In the genomic region with DNA sequence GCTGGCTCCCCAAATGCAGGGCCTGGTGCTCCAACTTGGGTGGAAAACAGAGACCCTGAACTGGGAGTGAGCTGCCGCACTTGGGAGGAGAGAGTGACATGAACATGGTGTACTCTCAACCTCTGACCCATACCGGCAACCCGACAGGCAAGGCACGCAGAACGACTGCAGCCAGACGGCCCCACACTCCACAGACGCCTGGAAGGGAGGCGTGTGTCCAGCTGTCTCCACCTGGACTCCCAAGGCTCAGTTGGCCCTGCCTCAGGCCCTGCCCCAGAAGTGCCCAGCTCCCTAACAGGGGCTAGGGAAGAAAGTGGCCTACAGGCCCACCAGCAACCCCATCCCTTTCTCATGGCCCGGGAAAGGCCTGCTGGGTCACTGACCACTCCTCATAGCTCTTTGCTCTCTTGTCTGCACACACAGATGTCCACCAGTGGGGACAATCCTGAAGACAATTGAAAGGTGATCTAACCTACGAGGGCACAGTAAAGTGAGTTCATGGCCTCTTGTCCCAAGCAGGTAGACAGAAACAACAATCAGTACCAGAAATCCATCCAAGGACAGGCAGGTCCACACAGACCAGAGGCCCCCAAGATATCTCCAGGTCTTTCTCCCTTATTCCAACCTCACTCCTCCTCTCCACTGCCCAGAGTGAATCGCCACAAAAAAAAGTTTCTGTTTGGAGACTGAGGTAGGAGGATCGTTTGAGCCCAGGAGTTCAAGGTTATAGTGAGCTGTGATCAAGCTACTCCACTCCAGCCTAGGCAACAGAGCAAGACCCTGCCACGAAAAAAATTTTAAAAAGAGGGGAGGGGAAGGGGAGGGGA, we compare ENCODE assay signal across 15 cellular contexts. TPM values are rescaled to one million over a fixed set of nuclear protein-coding genes. Genes with fewer than 3 reads are reported as not detected.
DNase-seq lines count a peak whose midpoint lies in the region; ATAC-seq, FAIRE-seq and TF ChIP-seq lines count a peak whose summit lies in the region.
"Had no signal": no experiment of that assay in that cellular context is flagged by ENCODE, and none has a peak within 500 bp of the region (broad histone marks: within the 10 kb centered on the region; RNA-seq: fewer than 3 reads in every experiment).

No MANE protein-coding gene starts in this region.

- no peak for TF ChIP-seq EP300 in sigmoid colon (IDR thresholded peaks at IDR 0.05)

- DNase-seq in GM12892 (ENCODE audit: insufficient read length) (no peak), left ventricle myocardium inferior (no peak), sigmoid colon (peak; percentile 79), AG20443 (ENCODE audit: low spot score) (no peak), DMS 273 (lab: John Stamatoyannopoulos, UW; ENCODE audit: unreplicated experiment) (no peak), urothelium cell line (ENCODE audit: low spot score) (no peak), EL (no peak)
- no peak for DNase-seq in activated CD8-positive, alpha-beta T cell treated with anti-CD3 and anti-CD28 coated beads, Interleukin-2, amount 10 ng/mL, durations not matched to agents 7 days and 5 days
- DNase-seq: activated CD4-positive, alpha-beta T cell treated with anti-CD3 and anti-CD28 coated beads, Interleukin-2, amount 50 U/mL, for 4 hours; foreskin melanocyte; MG63; NCI-H524 treated with DMSO at 0.1 percent for 48 hours had no signal

- intact Hi-C loops in left ventricle myocardium inferior (cut with micrococcal nuclease), result no loop called here
- intact Hi-C loops in sigmoid colon (cut with DNase I), result no loop called here

- FAIRE-seq in GM12892 (lab: Jason Lieb, UNC) (peak; percentile 9), urothelium cell line (lab: Jason Lieb, UNC) (no peak)

- no peak overlapping the region for H3K4me3 Mint-ChIP-seq in activated CD8-positive, alpha-beta T cell treated with anti-CD3 and anti-CD28 coated beads, Interleukin-2, amount 10 ng/mL, durations not matched to agents 7 days and 5 days
- H3K4me3 Mint-ChIP-seq: memory B cell had no signal

- no peak for ATAC-seq in activated CD8-positive, alpha-beta T cell treated with anti-CD3 and anti-CD28 coated beads, Interleukin-2, amount 10 ng/mL, durations not matched to agents 7 days and 5 days

- H3K4me1 ChIP-seq in left ventricle myocardium inferior (peaks cover 91% of the 10 kb centered on the region), sigmoid colon (peaks cover 0 to 62% (median 48%) of the 10 kb centered on the region in 4 donors)

- H3K9me3 ChIP-seq in left ventricle myocardium inferior (replicated peaks) (no peaks in the 10 kb centered on the region), sigmoid colon (no peaks in the 10 kb centered on the region)
- H3K9me3 ChIP-seq: MG63, SJSA1 had no signal

- H3K27me3 ChIP-seq in left ventricle myocardium inferior (ENCODE audit: low read depth), result no peaks in the 10 kb centered on the region
- H3K27me3 ChIP-seq in sigmoid colon, result no peaks in the 10 kb centered on the region
- H3K27me3 ChIP-seq: cardiac muscle cell, MG63, SJSA1 had no signal

- WGBS in sigmoid colon, 2 donors, result 73 to 77% methylated on average over 13 of the region's 13 CpGs

- H3K9me3 Mint-ChIP-seq in activated CD8-positive, alpha-beta T cell treated with anti-CD3 and anti-CD28 coated beads, Interleukin-2, amount 10 ng/mL, durations not matched to agents 7 days and 5 days (ENCODE audit: insufficient read depth), result no peaks in the 10 kb centered on the region
- H3K9me3 Mint-ChIP-seq: memory B cell had no signal

- H3K4me3 ChIP-seq in left ventricle myocardium inferior (no peak overlapping the region), sigmoid colon (no peak overlapping the region)
- H3K4me3 ChIP-seq: cardiac muscle cell, MG63, SJSA1 had no signal

- H3K4me1 Mint-ChIP-seq in activated CD8-positive, alpha-beta T cell treated with anti-CD3 and anti-CD28 coated beads, Interleukin-2, amount 10 ng/mL, durations not matched to agents 7 days and 5 days (ENCODE audit: low read depth), result peaks cover 64% of the 10 kb centered on the region

- H3K36me3 ChIP-seq in left ventricle myocardium inferior (no peaks in the 10 kb centered on the region), sigmoid colon (no peaks in the 10 kb centered on the region)
- H3K36me3 ChIP-seq: cardiac muscle cell had no signal

- TF ChIP-seq CTCF in left ventricle myocardium inferior (IDR thresholded peaks at IDR 0.05; ENCODE audit: borderline replicate concordance), result no peak
- TF ChIP-seq CTCF in sigmoid colon (IDR thresholded peaks at IDR 0.05), result no peak

- no peaks in the 10 kb centered on the region for H3K27me3 Mint-ChIP-seq in activated CD8-positive, alpha-beta T cell treated with anti-CD3 and anti-CD28 coated beads, Interleukin-2, amount 10 ng/mL, durations not matched to agents 7 days and 5 days (ENCODE audit: low read depth)
- H3K27me3 Mint-ChIP-seq: memory B cell had no signal

- H3K27ac Mint-ChIP-seq in activated CD8-positive, alpha-beta T cell treated with anti-CD3 and anti-CD28 coated beads, Interleukin-2, amount 10 ng/mL, durations not matched to agents 7 days and 5 days, result peak overlapping the region; percentile 67
- H3K27ac Mint-ChIP-seq: memory B cell had no signal

- POLR2A ChIA-PET in activated CD8-positive, alpha-beta T cell treated with anti-CD3 and anti-CD28 coated beads, Interleukin-2, amount 10 ng/mL, durations not matched to agents 7 days and 5 days (lab: Charles Lee), result interaction anchor here (1.2 kb wide), 1 partner anchor 51 kb away, joined by 3 read pairs; no protein-coding TSS in a partner anchor

- TF ChIP-seq POLR2A in GM12892 (IDR thresholded peaks at IDR 0.05; ENCODE audit: low read depth, low read length) (no peak), sigmoid colon (IDR thresholded peaks at IDR 0.05) (no peak)

- H3K36me3 Mint-ChIP-seq in activated CD8-positive, alpha-beta T cell treated with anti-CD3 and anti-CD28 coated beads, Interleukin-2, amount 10 ng/mL, durations not matched to agents 7 days and 5 days (ENCODE audit: low read depth), result no peaks in the 10 kb centered on the region
- H3K36me3 Mint-ChIP-seq: memory B cell had no signal

- H3K27ac ChIP-seq in left ventricle myocardium inferior (replicated peaks) (peak overlapping the region; percentile 79), sigmoid colon (peak overlapping the region; percentile 15 to 53 (median 42))
- H3K27ac ChIP-seq: cardiac muscle cell, SJSA1 had no signal

- CTCF ChIA-PET in activated CD8-positive, alpha-beta T cell treated with anti-CD3 and anti-CD28 coated beads, Interleukin-2, amount 10 ng/mL, durations not matched to agents 7 days and 5 days (lab: Charles Lee), result interaction anchor here (0.8 to 5.8 kb wide), 6 partner anchors 9 to 51 kb away, joined by 3 to 46 read pairs (median 3); a partner anchor contains a TSS

RNA-seq across cellular contexts. Expression of a gene that starts 28.2 kb away (rescaled TPM):
- 5.1 TPM for polyA plus RNA-seq in GM12892 (2012; ENCODE audit: missing spikeins)
- total RNA-seq in activated CD8-positive, alpha-beta T cell treated with anti-CD3 and anti-CD28 coated beads, Interleukin-2, amount 10 ng/mL, durations not matched to agents 7 days and 5 days, result 10 to 100 TPM; 20.8 to 22.3 TPM
- total RNA-seq in left ventricle myocardium inferior (7.9 TPM), sigmoid colon (10 to 100 TPM in 3 of 4 donors, 1 to 10 TPM in 1; 7.1 to 20.2 (median 11.9) TPM)
- 10 to 100 TPM in 1 of 3 donors, 1 to 10 TPM in 2; 6.2 to 14.6 (median 8.4) TPM for polyA plus RNA-seq in sigmoid colon

RNA-seq across cellular contexts. Expression of a gene that starts 49.7 kb away (rescaled TPM):
- 80.5 TPM for polyA plus RNA-seq in GM12892 (2012; ENCODE audit: missing spikeins)
- total RNA-seq in activated CD8-positive, alpha-beta T cell treated with anti-CD3 and anti-CD28 coated beads, Interleukin-2, amount 10 ng/mL, durations not matched to agents 7 days and 5 days, result 100 to 1,000 TPM; 245 to 247 TPM
- 153 TPM for total RNA-seq in left ventricle myocardium inferior
- 100 to 1,000 TPM; 366 to 456 (median 403) TPM for total RNA-seq in sigmoid colon
- polyA plus RNA-seq in sigmoid colon, result 100 to 1,000 TPM; 200 to 234 (median 232) TPM

RNA-seq across cellular contexts. Expression of a gene that starts 55.7 kb away (rescaled TPM):
- polyA plus RNA-seq in GM12892 (2012; ENCODE audit: missing spikeins), result 9.3 TPM
- total RNA-seq in activated CD8-positive, alpha-beta T cell treated with anti-CD3 and anti-CD28 coated beads, Interleukin-2, amount 10 ng/mL, durations not matched to agents 7 days and 5 days, result 10 to 100 TPM; 26.7 to 33.5 TPM
- total RNA-seq in left ventricle myocardium inferior, result 24.1 TPM
- 10 to 100 TPM in 3 of 4 donors, 1 to 10 TPM in 1; 9.1 to 12.8 (median 11.5) TPM for total RNA-seq in sigmoid colon
- 10 to 100 TPM in 1 of 3 donors, 1 to 10 TPM in 2; 3.7 to 18.7 (median 4.2) TPM for polyA plus RNA-seq in sigmoid colon
